In genomic region chr16:57734308-57734924, GRCh38 we compare ENCODE assay signal across 8 cellular contexts. TPM values are rescaled to one million over a fixed set of nuclear protein-coding genes. Genes with fewer than 3 reads are reported as not detected.
DNase-seq lines count a peak whose midpoint lies in the region; ATAC-seq and TF ChIP-seq lines count a peak whose summit lies in the region.

No MANE protein-coding gene starts in this region.

- peak overlapping the region; percentile 54 for H3K23ac ChIP-seq in IMR-90 (ENCODE audit: low read depth, low read length)

- no peaks in the 10 kb centered on the region for H3K36me3 ChIP-seq in IMR-90 (ENCODE audit: control insufficient read depth, insufficient read depth, low read length)
- H3K36me3 ChIP-seq in muscle layer of duodenum (ENCODE audit: control insufficient read depth in 1 of 2, insufficient read depth in 2 of 2, low read length in 2 of 2) = no peaks in the 10 kb centered on the region

- H3K79me1 ChIP-seq in IMR-90 (ENCODE audit: low read depth in 1 of 2, low read length in 2 of 2) = peaks cover 0 to 22% of the 10 kb centered on the region in 2 experiments; a peak in 2 of 4 replicates

- ATAC-seq in IMR-90 (ENCODE audit: low read depth) (no peak), HG02885 (IDR thresholded peaks at IDR 0.05; ENCODE audit: poor library complexity, unreplicated experiment) (no peak)

- in situ Hi-C loops in IMR-90 (cut with MboI; ENCODE audit: low sequenced_read_pairs) = no loop called here
- in situ Hi-C loops in GM13976 (cut with MboI; ENCODE audit: low sequenced_read_pairs, unreplicated experiment) = no loop called here

- POLR2A ChIA-PET in IMR-90 (lab: Charles Lee; ENCODE audit: unreplicated experiment) = no interaction called here

- peak overlapping the region; percentile 26; the same call in 1 of the 2 replicates for H3K18ac ChIP-seq in IMR-90 (ENCODE audit: low read depth, low read length)

- peak overlapping the region; percentile 81 for H3K56ac ChIP-seq in IMR-90 (ENCODE audit: extremely low read depth, insufficient read depth, low read length)

- no peaks in the 10 kb centered on the region for H3K27me3 ChIP-seq in IMR-90 (ENCODE audit: control insufficient read depth, insufficient read depth, low read length)
- H3K27me3 ChIP-seq in muscle layer of duodenum (ENCODE audit: low read depth, low read length) = no peaks in the 10 kb centered on the region

- TF ChIP-seq POLR2A in IMR-90 (IDR thresholded peaks at IDR 0.05; ENCODE audit: low read depth, low read length) = no peak

- H3K4me1 ChIP-seq in IMR-90 (ENCODE audit: control insufficient read depth, insufficient read depth, low read length) = peaks cover 10% of the 10 kb centered on the region
- H3K4me1 ChIP-seq in muscle layer of duodenum (ENCODE audit: control insufficient read depth in 1 of 2, insufficient read depth in 2 of 2, low read length in 2 of 2) = peaks cover 0 to 21% of the 10 kb centered on the region in 2 donors

- TF ChIP-seq RAD21 in IMR-90 (IDR thresholded peaks at IDR 0.05; ENCODE audit: low read length) = no peak

- no peak overlapping the region for H2BK15ac ChIP-seq in IMR-90 (ENCODE audit: low read depth, low read length)

- H4K8ac ChIP-seq in IMR-90 (ENCODE audit: low read depth in 2 of 2, low read length in 2 of 2) = peak overlapping the region; percentile 97

- peak overlapping the region; percentile 81 for H4K91ac ChIP-seq in IMR-90 (ENCODE audit: insufficient read depth, low read depth, low read length)

- 100% methylated on average over 2 of the region's 20 CpGs; no CpG with 5 or more reads in 1 of the 2 experiments for WGBS in IMR-90 (ENCODE audit: extremely low coverage in 2 of 2, insufficient read length in 1 of 2), 2 experiments

- H3K9me3 ChIP-seq in IMR-90 (ENCODE audit: control insufficient read depth, insufficient read depth, low read length) = no peaks in the 10 kb centered on the region
- H3K9me3 ChIP-seq in muscle layer of duodenum (ENCODE audit: control insufficient read depth in 1 of 2, low read length in 2 of 2) = no peaks in the 10 kb centered on the region

- dilution Hi-C loops in IMR-90 (cut with HindIII; ENCODE audit: low sequenced_read_pairs, unreplicated experiment) = no loop called here

- peak overlapping the region; percentile 53 for H2AK5ac ChIP-seq in IMR-90 (ENCODE audit: low read depth, low read length)

- H2BK5ac ChIP-seq in IMR-90 (ENCODE audit: low read depth, low read length, poor library complexity, severe bottlenecking) = peak overlapping the region; percentile 72

- H3K4me3 ChIP-seq in AG09309 (ENCODE audit: control insufficient read depth, low read depth, low read length) (peak overlapping the region; percentile 63), IMR-90 (ENCODE audit: insufficient read depth, low read depth, low read length) (peak overlapping the region; percentile 62), muscle layer of duodenum (ENCODE audit: low read depth in 1 of 2, low read length in 2 of 2) (peak overlapping the region; percentile 75 to 94)

- H3K9ac ChIP-seq in IMR-90 (ENCODE audit: low read depth, low read length) = peak overlapping the region; percentile 81

- peak overlapping the region; percentile 73 for H3K4me2 ChIP-seq in IMR-90 (ENCODE audit: low read depth, low read length)

- no TSS peak for BruUV-seq in IMR-90 (replicated peaks; lab: Mats Ljungman, UMichigan)

- H4K20me1 ChIP-seq in IMR-90 (ENCODE audit: insufficient read depth, low read length) = no peaks in the 10 kb centered on the region

- TF ChIP-seq CTCF in AG09309 (IDR thresholded peaks at IDR 0.05; ENCODE audit: control insufficient read depth, insufficient read depth, low read depth, low read length, missing control alignments) = no peak
- TF ChIP-seq CTCF in IMR-90 (conservative IDR thresholded peaks at IDR 0.05; ENCODE audit: low read depth, low read length) = no peak
- TF ChIP-seq CTCF in GM13976 (IDR thresholded peaks at IDR 0.05; ENCODE audit: borderline replicate concordance, control extremely low read depth, extremely low read depth, insufficient read depth, missing control alignments) = no peak

- H3K4ac ChIP-seq in IMR-90 (ENCODE audit: low read depth, low read length) = peak overlapping the region; percentile 91

- peak overlapping the region; percentile 94 for H3K14ac ChIP-seq in IMR-90 (replicated peaks; ENCODE audit: low read depth, low read length)

- peaks cover 3% of the 10 kb centered on the region; the same call in 1 of the 2 replicates for H3K9me1 ChIP-seq in IMR-90 (ENCODE audit: insufficient read depth, low read length)

- intact Hi-C loops in IMR-90 (cut with micrococcal nuclease) (no loop called here), head of caudate nucleus (cut with DNase I) (no loop called here)

- DNase-seq in AG09309 (ENCODE audit: low read depth) (no peak), IMR-90 (no peak), GM13976 (ENCODE audit: low spot score) (no peak), head of caudate nucleus (no peak), DMS 273 (lab: John Stamatoyannopoulos, UW; ENCODE audit: unreplicated experiment) (no peak)

- peak overlapping the region; percentile 76 for H4K5ac ChIP-seq in IMR-90 (ENCODE audit: low read depth, low read length)

- H3K27ac ChIP-seq in IMR-90 (ENCODE audit: insufficient read depth, low read length) (peak overlapping the region; percentile 84), cingulate gyrus (ENCODE audit: low read depth, low read length) (peak overlapping the region; percentile 90), muscle layer of duodenum (ENCODE audit: low read length) (peak overlapping the region; percentile 90)

- peak overlapping the region; percentile 45; the same call in 1 of the 2 replicates for H2BK120ac ChIP-seq in IMR-90 (ENCODE audit: low read depth, low read length)

- CTCF ChIA-PET in IMR-90 (lab: Yijun Ruan, JAX) = interaction anchor here (0.6 to 1.2 kb wide), 2 partner anchors 143 to 154 kb away, joined by 3 read pairs; no protein-coding TSS in a partner anchor

- peak overlapping the region; percentile 88 for H2AK9ac ChIP-seq in IMR-90 (replicated peaks; ENCODE audit: low read depth, low read length, poor library complexity)

- H2BK20ac ChIP-seq in IMR-90 (ENCODE audit: low read depth, low read length) = no peak overlapping the region

- H2AFZ ChIP-seq in IMR-90 (replicated peaks; ENCODE audit: low read length, poor library complexity) = peak overlapping the region; percentile 93

TF ChIP-seq in IMR-90, 13 proteins besides CTCF, POLR2A, EP300 and RAD21:
- TF ChIP-seq MAZ (IDR thresholded peaks at IDR 0.05; ENCODE audit: borderline replicate concordance, low read depth, low read length) (no peak), MXI1 (IDR thresholded peaks at IDR 0.05; ENCODE audit: borderline replicate concordance, low read depth, low read length) (no peak), SMC3 (IDR thresholded peaks at IDR 0.05; ENCODE audit: low read depth, low read length) (no peak), CEBPB (IDR thresholded peaks at IDR 0.05; ENCODE audit: low read depth, low read length) (no peak), MAFK (IDR thresholded peaks at IDR 0.05; ENCODE audit: low read depth, low read length) (no peak), CHD1 (IDR thresholded peaks at IDR 0.05; ENCODE audit: low read depth, low read length) (no peak), RCOR1 (IDR thresholded peaks at IDR 0.05; ENCODE audit: insufficient replicate concordance, low read length) (no peak), BHLHE40 (IDR thresholded peaks at IDR 0.05; ENCODE audit: low read depth, low read length) (no peak), USF2 (IDR thresholded peaks at IDR 0.05; ENCODE audit: low read depth, low read length) (no peak), ELK1 (IDR thresholded peaks at IDR 0.05; ENCODE audit: borderline replicate concordance, low read depth, low read length) (no peak), RFX5 (IDR thresholded peaks at IDR 0.05; ENCODE audit: low read depth, low read length) (no peak), NFE2L2 (IDR thresholded peaks at IDR 0.05; ENCODE audit: low read depth, low read length) (no peak), FOS (IDR thresholded peaks at IDR 0.05; ENCODE audit: low read depth, low read length) (no peak)

RNA-seq across cellular contexts. Expression of gene KATNB1, which starts 1.2 kb away (rescaled TPM):
- 10.9 and 14.2 TPM in 2 replicates for total RNA-seq in IMR-90 (2012; rRNA removed)
- 23.5 and 27.6 TPM in 2 replicates for polyA plus RNA-seq in IMR-90 (2012; rRNA removed)
- polyA plus RNA-seq in IMR-90 (2012; cell fraction: cytosol; rRNA removed) = 15.9 and 23.1 TPM in 2 replicates
- polyA plus RNA-seq in IMR-90 (2012; cell fraction: nucleus; rRNA removed; ENCODE audit: low replicate concordance) = 67.2 and 166 TPM in 2 replicates

RNA-seq across cellular contexts. Expression of gene DRC7, which starts 39.8 kb away (rescaled TPM):
- not detected in 2 replicates for total RNA-seq in IMR-90 (2012; rRNA removed)
- not detected in 2 replicates for polyA plus RNA-seq in IMR-90 (2012; rRNA removed)
- polyA plus RNA-seq in IMR-90 (2012; cell fraction: cytosol; rRNA removed) = not detected in 2 replicates
- not detected in 2 replicates for polyA plus RNA-seq in IMR-90 (2012; cell fraction: nucleus; rRNA removed; ENCODE audit: low replicate concordance)
